Comparison of ENCODE assay signal across 6 cellular contexts in genomic region chr1:156190265-156190664, GRCh38. TPM values are rescaled to one million over a fixed set of nuclear protein-coding genes. Genes with fewer than 3 reads are reported as not detected.
DNase-seq lines count a peak whose midpoint lies in the region; ATAC-seq, FAIRE-seq and TF ChIP-seq lines count a peak whose summit lies in the region.
"Not testable (repeated sequence)": the region's sequence is repeated elsewhere in the genome, so short reads cannot be mapped to it uniquely, and the experiment has no call there.

No MANE protein-coding gene starts in this region.

- not testable (repeated sequence) for H3K27ac ChIP-seq in PC-9; small intestine (ENCODE audit: low read depth in 1 of 2, low read length in 1 of 2)
- H3K27ac ChIP-seq in left lung (peak overlapping the region in 1 of 2 donors; percentile 44), right lobe of liver (peak overlapping the region in 2 of 3 donors; percentile 58 to 59), neutrophil (peak overlapping the region; percentile 18)

- not testable (repeated sequence) for FAIRE-seq in small intestine (lab: Jason Lieb, UNC)

- H3K79me2 ChIP-seq in PC-9 (ENCODE audit: low read depth), result peaks cover 13% of the 10 kb centered on the region

- CTCF ChIA-PET in PC-9 (lab: Charles Lee), result not testable (repeated sequence)

- 0 out of 2 replicates have a peak overlapping the region, but pooled peaks have one; percentile 14 for H2AFZ ChIP-seq in PC-9

- not testable (repeated sequence) for H3K4me2 ChIP-seq in PC-9

- not testable (repeated sequence) for DNase-seq in PC-9, right lobe of liver
- DNase-seq in left lung (peak in 1 of 2 donors; percentile 58), mesenteric fat pad (ENCODE audit: low spot score) (peak; percentile 26), small intestine (peak; percentile 25)

- peak; percentile 14 for ATAC-seq in left lung
- ATAC-seq in right lobe of liver, result not testable (repeated sequence)

- not testable (repeated sequence) for H4K20me1 ChIP-seq in PC-9 (ENCODE audit: insufficient read depth)

- not testable (repeated sequence) for TF ChIP-seq CTCF in PC-9 (conservative IDR thresholded peaks at IDR 0.05); left lung (IDR thresholded peaks at IDR 0.05); right lobe of liver (IDR thresholded peaks at IDR 0.05); neutrophil (IDR thresholded peaks at IDR 0.05)

- TF ChIP-seq POLR2A in right lobe of liver (IDR thresholded peaks at IDR 0.05), result not testable (repeated sequence)

- H3K4me1 ChIP-seq in PC-9 (replicated peaks; ENCODE audit: insufficient read depth) (peaks cover 11% of the 10 kb centered on the region), left lung (peaks cover 5 to 33% of the 10 kb centered on the region in 2 donors), right lobe of liver (peaks cover 0 to 24% (median 3%) of the 10 kb centered on the region in 4 donors), neutrophil (ENCODE audit: control insufficient read depth in 1 of 2, insufficient read depth in 1 of 2, low read depth in 1 of 2, low read length in 1 of 2) (peaks cover 37 to 39% of the 10 kb centered on the region in 2 experiments)
- H3K4me1 ChIP-seq in small intestine (ENCODE audit: control insufficient read depth in 2 of 2, insufficient read depth in 1 of 2, low read depth in 1 of 2, low read length in 1 of 2), result not testable (repeated sequence)

- not testable (repeated sequence) for H3K9me3 ChIP-seq in PC-9 (ENCODE audit: insufficient read depth, low read depth); left lung; right lobe of liver; neutrophil; small intestine (ENCODE audit: control insufficient read depth, low read depth)

- H3K9me2 ChIP-seq in PC-9 (ENCODE audit: insufficient read depth), result not testable (repeated sequence)

- H3K36me3 ChIP-seq in PC-9 (ENCODE audit: low read depth); left lung; right lobe of liver; small intestine (ENCODE audit: control insufficient read depth in 2 of 2, insufficient read depth in 2 of 2, low read length in 2 of 2): not testable (repeated sequence)
- H3K36me3 ChIP-seq in neutrophil, result peaks cover 14% of the 10 kb centered on the region

- intact Hi-C loops in PC-9 (cut with micrococcal nuclease; ENCODE audit: unreplicated experiment); left lung (cut with DNase I); right lobe of liver (cut with DNase I): not testable (repeated sequence)

- not testable (repeated sequence) for H3F3A ChIP-seq in PC-9 (ENCODE audit: insufficient read depth, low read depth)

- not testable (repeated sequence) for H3K27me3 ChIP-seq in PC-9 (ENCODE audit: insufficient read depth, low read depth); left lung; right lobe of liver; neutrophil; small intestine (ENCODE audit: control insufficient read depth in 2 of 2, insufficient read depth in 2 of 2, low read length in 2 of 2)

- 59% methylated on average over 4 of the region's 4 CpGs for whole genome bisulfite sequencing in right lobe of liver (ENCODE audit: insufficient coverage, low coverage, low lambda C conversion rate, missing lambda C conversion rate)
- WGBS in small intestine, 3 donors, result 25 to 68% (median 42%) methylated on average over 4 of the region's 4 CpGs

- not testable (repeated sequence) for H3K4me3 ChIP-seq in PC-9; left lung; right lobe of liver; neutrophil (ENCODE audit: low read depth in 1 of 2, low read length in 1 of 2); small intestine (ENCODE audit: low read depth in 1 of 2, low read length in 2 of 2)

- POLR2A ChIA-PET in PC-9 (lab: Charles Lee; ENCODE audit: unreplicated experiment), result not testable (repeated sequence)

- not testable (repeated sequence) for BruUV-seq in PC-9 (replicated peaks; lab: Mats Ljungman, UMichigan)

RNA-seq across cellular contexts. Expression of gene SLC25A44, which starts 3.6 kb away (rescaled TPM):
- total RNA-seq in PC-9 (2021), result 12.7 and 20.2 TPM in 2 replicates
- 10 to 100 TPM; 19.2 to 29.1 TPM for total RNA-seq in left lung
- total RNA-seq in right lobe of liver, result 10 to 100 TPM; 19.1 to 30.5 (median 20.0) TPM
- total RNA-seq in mesenteric fat pad, result 34.3 TPM
- polyA plus RNA-seq in small intestine, result 10 to 100 TPM; 13.4 to 18.6 (median 15.9) TPM

RNA-seq across cellular contexts. Expression of gene PMF1, which starts 22.5 kb away (rescaled TPM):
- total RNA-seq in PC-9 (2021) (46.0 and 50.2 TPM in 2 replicates), left lung (10 to 100 TPM; 40.1 to 49.6 TPM), right lobe of liver (10 to 100 TPM; 21.8 to 33.8 (median 24.8) TPM), mesenteric fat pad (46.4 TPM)
- polyA plus RNA-seq in small intestine, result 10 to 100 TPM; 53.5 to 65.9 (median 60.0) TPM

RNA-seq across cellular contexts. Expression of gene SEMA4A, which starts 36.9 kb away (rescaled TPM):
- total RNA-seq in PC-9 (2021), result 16.2 and 19.1 TPM in 2 replicates
- total RNA-seq in left lung, result 10 to 100 TPM; 25.4 to 41.3 TPM
- 1 to 10 TPM in 4 of 6 experiments, under 1 TPM in 2; 0.62 to 2.6 (median 1.3) TPM for total RNA-seq in right lobe of liver
- 31.9 TPM for total RNA-seq in mesenteric fat pad
- 1 to 10 TPM in 2 of 3 donors, under 1 TPM in 1; 0.89 to 1.9 (median 1.7) TPM for polyA plus RNA-seq in small intestine

RNA-seq across cellular contexts. Expression of gene BGLAP, which starts 51.7 kb away (rescaled TPM):
- 2.0 and 2.6 TPM in 2 replicates for total RNA-seq in PC-9 (2021)
- total RNA-seq in left lung, result 1 to 10 TPM in 1 of 2 donors, under 1 TPM in 1; 0.99 to 1.0 TPM
- 1 to 10 TPM in 3 of 6 experiments, under 1 TPM in 1, not detected in 2; 0.44 to 1.5 (median 1.2) TPM for total RNA-seq in right lobe of liver
- not detected for total RNA-seq in mesenteric fat pad
- polyA plus RNA-seq in small intestine, result under 1 TPM in 1 of 3 donors, not detected in 2; 0.48 TPM

RNA-seq across cellular contexts. Expression of gene PAQR6, which starts 57.6 kb away (rescaled TPM):
- total RNA-seq in PC-9 (2021) (12.3 and 14.1 TPM in 2 replicates), left lung (1 to 10 TPM; 1.4 to 2.0 TPM), right lobe of liver (1 to 10 TPM in 3 of 6 experiments, under 1 TPM in 3; 0.43 to 4.0 (median 1.1) TPM), mesenteric fat pad (1.4 TPM)
- 1 to 10 TPM; 3.0 to 8.7 (median 4.6) TPM for polyA plus RNA-seq in small intestine
